21 cellular contexts compared by ENCODE assay signal in the genomic region with DNA sequence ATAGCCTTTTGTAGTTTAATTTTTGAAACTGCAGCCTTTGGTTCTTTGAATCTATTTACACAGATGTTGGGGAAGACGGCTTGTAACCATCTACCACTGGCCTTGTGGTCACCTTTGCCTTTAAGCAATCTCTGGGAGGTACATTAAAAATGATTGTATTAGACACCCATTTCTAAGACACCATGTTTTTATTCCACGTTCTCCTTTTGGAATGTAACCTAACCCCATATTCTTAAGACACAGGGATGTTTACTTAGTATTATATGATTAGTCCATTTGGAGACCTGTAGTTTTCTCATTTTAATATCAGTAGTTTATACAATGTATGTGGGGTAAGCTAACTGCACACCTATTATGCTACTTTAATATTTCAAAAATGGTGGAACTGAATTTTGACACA.
A peak's percentile ranks its signal among the peaks of the same experiment; 100 is the strongest.
DNase-seq lines count a peak whose midpoint lies in the region; ATAC-seq, FAIRE-seq and TF ChIP-seq lines count a peak whose summit lies in the region.
"Had no signal": no experiment of that assay in that cellular context is flagged by ENCODE, and none has a peak within 500 bp of the region (broad histone marks: within the 10 kb centered on the region; RNA-seq: fewer than 3 reads in every experiment).

No MANE protein-coding gene starts in this region.

- FAIRE-seq in A549 (lab: Jason Lieb, UNC), result peak; percentile 51
- FAIRE-seq: K562 had no signal

- ATAC-seq in A549 (no peak), HG03439 (IDR thresholded peaks at IDR 0.05; ENCODE audit: unreplicated experiment) (no peak), GM21717 (IDR thresholded peaks at IDR 0.05; ENCODE audit: unreplicated experiment) (no peak)
- ATAC-seq: K562, Panc1 had no signal

- no peak for TF ChIP-seq EP300 in A549 (IDR thresholded peaks at IDR 0.05)

- H3K27me3 ChIP-seq in HAP-1 (ENCODE audit: low read depth), result peaks cover 2% of the 10 kb centered on the region; the same call in 1 of the 2 replicates
- H3K27me3 ChIP-seq: BLaER1 treated with 17β-estradiol and CSF1 and Interleukin-3, amounts not matched to agents 10 nM and 100 nM had no signal

- H3K27ac ChIP-seq in A549, result no peak overlapping the region
- H3K27ac ChIP-seq: BLaER1 treated with 17β-estradiol and CSF1 and Interleukin-3, amounts not matched to agents 10 nM and 100 nM; SK-N-MC had no signal

- H3K4me2 ChIP-seq in A549, result no peak overlapping the region
- H3K4me2 ChIP-seq: BLaER1 treated with 17β-estradiol and CSF1 and Interleukin-3, amounts not matched to agents 10 nM and 100 nM had no signal

- no peak overlapping the region for H3K4me3 ChIP-seq in A549
- no peak overlapping the region for H3K4me3 ChIP-seq in astrocyte of the spinal cord (ENCODE audit: low read depth, low read length)
- no peak overlapping the region for H3K4me3 ChIP-seq in fibroblast of villous mesenchyme (ENCODE audit: low read depth, low read length)
- no peak overlapping the region for H3K4me3 ChIP-seq in HAP-1
- H3K4me3 ChIP-seq: BLaER1 treated with 17β-estradiol and CSF1 and Interleukin-3, amounts not matched to agents 10 nM and 100 nM; K562; SK-N-MC had no signal

- H3K36me3 ChIP-seq in HAP-1 (replicated peaks), result no peaks in the 10 kb centered on the region
- H3K36me3 ChIP-seq: BLaER1 treated with 17β-estradiol and CSF1 and Interleukin-3, amounts not matched to agents 10 nM and 100 nM had no signal

- no peak for TF ChIP-seq CTCF in A549 (IDR thresholded peaks at IDR 0.05)
- TF ChIP-seq CTCF in astrocyte of the spinal cord (IDR thresholded peaks at IDR 0.05; ENCODE audit: low read depth, low read length), result no peak
- TF ChIP-seq CTCF in fibroblast of villous mesenchyme (IDR thresholded peaks at IDR 0.05; ENCODE audit: insufficient read depth, low read depth, low read length), result no peak

- DNase-seq in A549 (ENCODE audit: low read depth in 1 of 2, low spot score in 1 of 2) (no peak), HCEC 1CT (peak; percentile 18), astrocyte of the spinal cord (ENCODE audit: low read depth, low spot score) (peak; percentile 73), fibroblast of villous mesenchyme (ENCODE audit: low read depth) (peak; percentile 16), NCI-H2196 (lab: John Stamatoyannopoulos, UW; ENCODE audit: unreplicated experiment) (no peak), HAP-1 (ENCODE audit: low spot score in 2 of 2) (no peak)
- DNase-seq: 8988T, DND-41, H9, NCI-H1048, NCI-H146, NCI-H2081, NCI-H510A treated with DMSO at 0.1 percent for 48 hours, NCI-H82, Right ventricle myocardium superior had no signal

- no peaks in the 10 kb centered on the region for H3K9me3 ChIP-seq in A549
- no peaks in the 10 kb centered on the region for H3K9me3 ChIP-seq in HAP-1
- H3K9me3 ChIP-seq: BLaER1 treated with 17β-estradiol and CSF1 and Interleukin-3, amounts not matched to agents 10 nM and 100 nM had no signal

- POLR2A ChIA-PET in A549 (lab: Yijun Ruan, JAX), result no interaction called here

- in situ Hi-C loops in astrocyte of the spinal cord (cut with HindIII; ENCODE audit: low sequenced_read_pairs) (no loop called here), HAP-1 (cut with MboI; ENCODE audit: low sequenced_read_pairs) (no loop called here)

- 40% methylated on average over 2 of the region's 2 CpGs for WGBS in A549 (ENCODE audit: missing lambda C conversion rate)

- TF ChIP-seq RAD21 in A549 (conservative IDR thresholded peaks at IDR 0.05 in 1 of 2, IDR thresholded peaks at IDR 0.05 in 1 of 2), result no peak

- CTCF ChIA-PET in A549 (lab: Yijun Ruan, JAX), result no interaction called here

- no peaks in the 10 kb centered on the region for H3K4me1 ChIP-seq in A549
- no peaks in the 10 kb centered on the region for H3K4me1 ChIP-seq in HAP-1
- H3K4me1 ChIP-seq: BLaER1 treated with 17β-estradiol and CSF1 and Interleukin-3, amounts not matched to agents 10 nM and 100 nM had no signal

- no peak for TF ChIP-seq POLR2A in A549 (IDR thresholded peaks at IDR 0.05; ENCODE audit: low read length)

TF ChIP-seq in A549, 52 proteins besides CTCF, POLR2A, EP300 and RAD21:
- no peak for TF ChIP-seq NR3C1 (IDR thresholded peaks at IDR 0.05)

Comparison
In these comparisons a context has a peak if more than half of its experiments do, and no peak if none do; other contexts are left out.
1. DNase-seq: peak in HCEC 1CT (single experiment), astrocyte of the spinal cord (single experiment) and fibroblast of villous mesenchyme (single experiment); none in A549 (0 of 2), NCI-H2196 (single experiment) and HAP-1 (0 of 2).